9 cellular contexts compared by ENCODE assay signal in the genomic region with DNA sequence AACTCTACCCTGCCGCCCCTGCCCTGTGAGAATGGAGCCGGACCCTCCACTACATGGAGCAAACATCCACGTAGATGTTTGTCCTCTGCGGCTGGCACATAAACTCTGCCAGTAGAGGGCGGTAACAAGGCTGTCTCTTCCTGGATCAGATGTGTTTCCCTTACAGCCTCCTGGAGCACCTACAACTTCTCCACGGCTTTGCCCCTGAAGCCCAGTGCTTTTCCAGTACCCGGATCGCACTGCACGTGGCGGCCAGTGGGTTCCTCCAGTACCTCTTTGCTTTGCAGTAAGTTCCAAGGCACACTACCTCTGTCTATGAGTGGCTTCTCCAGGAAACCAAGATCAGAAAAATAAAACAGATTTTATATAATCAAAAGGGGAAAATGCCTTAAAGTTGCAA.
DNase-seq lines count a peak whose midpoint lies in the region; ATAC-seq and TF ChIP-seq lines count a peak whose summit lies in the region.
"Had no signal": no experiment of that assay in that cellular context is flagged by ENCODE, and none has a peak within 500 bp of the region (broad histone marks: within the 10 kb centered on the region; RNA-seq: fewer than 3 reads in every experiment).

No MANE protein-coding gene starts in this region.

- no peak overlapping the region for H3K9ac ChIP-seq in HCT116 (ENCODE audit: low read length)

- RAD21 ChIA-PET in HCT116 (lab: Charles Lee; ENCODE audit: low non-redundant PET in 1 of 2, low total read pairs in 2 of 2, uncharacterized antibody in 2 of 2, unreplicated experiment in 2 of 2): no interaction called here

- H3K27me3 ChIP-seq in HCT116 (ENCODE audit: insufficient read depth, low read length): no peaks in the 10 kb centered on the region
- no peaks in the 10 kb centered on the region for H3K27me3 ChIP-seq in Panc1 (ENCODE audit: control insufficient read depth, insufficient read depth, low read length)
- no peaks in the 10 kb centered on the region for H3K27me3 ChIP-seq in psoas muscle (ENCODE audit: insufficient read depth in 3 of 3, low read length in 2 of 3)

- H3K36me3 Mint-ChIP-seq in T-helper 2 cell treated with Interferon-gamma antibody and Interleukin-4, amounts not matched to agents 5 μg/mL and 100 μg/mL, for 36 hours (ENCODE audit: low read depth): no peaks in the 10 kb centered on the region
- H3K36me3 Mint-ChIP-seq: brain had no signal

- in situ Hi-C loops in Caki2 (cut with HindIII; ENCODE audit: low pct_unique_long_range_greater_than_20kb, low sequenced_read_pairs): no loop called here
- in situ Hi-C loops in Panc1 (cut with HindIII; ENCODE audit: low pct_unique_long_range_greater_than_20kb, low sequenced_read_pairs): no loop called here

- intact Hi-C loops in HCT116 (cut with micrococcal nuclease) (no loop called here), Panc1 (cut with micrococcal nuclease; ENCODE audit: unreplicated experiment) (no loop called here), psoas muscle (cut with DNase I) (no loop called here)

- H2AFZ ChIP-seq in HCT116 (ENCODE audit: low read depth, low read length, poor library complexity, severe bottlenecking): no peak overlapping the region

- H3K4me2 ChIP-seq in HCT116 (ENCODE audit: low read length): no peak overlapping the region

- H3K27ac ChIP-seq in HCT116 (ENCODE audit: low read depth, low read length): no peak overlapping the region
- H3K27ac ChIP-seq in Panc1 (ENCODE audit: low read length): no peak overlapping the region
- H3K27ac ChIP-seq in psoas muscle: no peak overlapping the region

- H3K9me3 ChIP-seq in HCT116 (ENCODE audit: control insufficient read depth in 1 of 2, insufficient read depth in 1 of 2, low read depth in 1 of 2, low read length in 2 of 2): peaks cover 4 to 8% of the 10 kb centered on the region in 2 experiments; a peak in 2 of 4 replicates
- no peaks in the 10 kb centered on the region for H3K9me3 ChIP-seq in Panc1 (ENCODE audit: control insufficient read depth, insufficient read depth, low read depth, low read length)
- H3K9me3 ChIP-seq in psoas muscle: no peaks in the 10 kb centered on the region

- BruUV-seq in HCT116 (replicated peaks; lab: Mats Ljungman, UMichigan): no TSS peak
- BruUV-seq in Panc1 (replicated peaks; lab: Mats Ljungman, UMichigan): no TSS peak

- 78 to 81% (median 79%) methylated on average over 10 of the region's 10 CpGs for WGBS in psoas muscle, 3 donors

- no peaks in the 10 kb centered on the region for H3K4me1 Mint-ChIP-seq in T-helper 2 cell treated with Interferon-gamma antibody and Interleukin-4, amounts not matched to agents 5 μg/mL and 100 μg/mL, for 36 hours (ENCODE audit: low read depth)

- no peak for TF ChIP-seq RAD21 in HCT116 (IDR thresholded peaks at IDR 0.05; ENCODE audit: low read depth)

- POLR2A ChIA-PET in HCT116 (lab: Charles Lee): no interaction called here
- POLR2A ChIA-PET in Panc1 (lab: Charles Lee): no interaction called here

- H3K36me3 ChIP-seq in HCT116 (ENCODE audit: control insufficient read depth in 1 of 2, insufficient read depth in 2 of 2, low read length in 2 of 2) (no peaks in the 10 kb centered on the region), Panc1 (ENCODE audit: control insufficient read depth, insufficient read depth, low read length) (no peaks in the 10 kb centered on the region), psoas muscle (ENCODE audit: insufficient read depth in 1 of 2, low read depth in 1 of 2) (no peaks in the 10 kb centered on the region)

- H3K9me3 Mint-ChIP-seq in T-helper 2 cell treated with Interferon-gamma antibody and Interleukin-4, amounts not matched to agents 5 μg/mL and 100 μg/mL, for 36 hours: peaks cover 26% of the 10 kb centered on the region

- H3K79me2 ChIP-seq in HCT116 (ENCODE audit: insufficient read depth, low read length): no peaks in the 10 kb centered on the region

- no peak overlapping the region for H3K27ac Mint-ChIP-seq in T-helper 2 cell treated with Interferon-gamma antibody and Interleukin-4, amounts not matched to agents 5 μg/mL and 100 μg/mL, for 36 hours
- H3K27ac Mint-ChIP-seq: brain had no signal

- no peaks in the 10 kb centered on the region for H3K9me2 ChIP-seq in HCT116 (ENCODE audit: insufficient read depth)

- H3K4me3 ChIP-seq in HCT116 (replicated peaks in 1 of 2; ENCODE audit: low read depth in 1 of 2, low read length in 2 of 2) (no peak overlapping the region), Panc1 (ENCODE audit: low read depth in 2 of 2, low read length in 2 of 2) (no peak overlapping the region), psoas muscle (no peak overlapping the region)

- H3K4me1 ChIP-seq in HCT116 (ENCODE audit: control insufficient read depth in 1 of 2, insufficient read depth in 2 of 2, low read length in 2 of 2) (no peaks in the 10 kb centered on the region), Panc1 (ENCODE audit: control insufficient read depth, insufficient read depth, low read length) (no peaks in the 10 kb centered on the region), psoas muscle (no peaks in the 10 kb centered on the region)

- CTCF ChIA-PET in HCT116 (lab: Charles Lee): no interaction called here
- CTCF ChIA-PET in Panc1 (lab: Charles Lee): no interaction called here

- DNase-seq in Caki2 (ENCODE audit: low read depth) (peak; percentile 2), HCT116 (ENCODE audit: low read depth, low spot score) (no peak), Panc1 (ENCODE audit: low read depth, low spot score) (no peak), islet precursor cell (peak; percentile 84), psoas muscle (no peak), SW 1271 (lab: John Stamatoyannopoulos, UW) (no peak)
- DNase-seq in T-helper 2 cell treated with Interferon-gamma antibody and Interleukin-4, amounts not matched to agents 5 μg/mL and 100 μg/mL, for 36 hours (ENCODE audit: low spot score): no peak

- TF ChIP-seq CTCF in HCT116 (IDR thresholded peaks at IDR 0.05 in 2 of 3, conservative IDR thresholded peaks at IDR 0.05 in 1 of 3; ENCODE audit: borderline replicate concordance in 1 of 3, insufficient read depth in 1 of 3, low read depth in 2 of 3, low read length in 2 of 3) (peak in 2 of 3 experiments; percentile 31 to 35; a peak in 3 of 6 replicates), Panc1 (IDR thresholded peaks at IDR 0.05) (peak; percentile 39), psoas muscle (IDR thresholded peaks at IDR 0.05) (no peak)

- no peaks in the 10 kb centered on the region for H3K27me3 Mint-ChIP-seq in T-helper 2 cell treated with Interferon-gamma antibody and Interleukin-4, amounts not matched to agents 5 μg/mL and 100 μg/mL, for 36 hours (ENCODE audit: low read depth)

- ATAC-seq in HCT116 (no peak), Panc1 (no peak), psoas muscle (no peak), HG03159 (IDR thresholded peaks at IDR 0.05; ENCODE audit: unreplicated experiment) (no peak)

- no peak for TF ChIP-seq POLR2A in HCT116 (IDR thresholded peaks at IDR 0.05; ENCODE audit: borderline replicate concordance, extremely low read depth, insufficient read depth, insufficient read length)

- H4K20me1 ChIP-seq in HCT116 (ENCODE audit: insufficient read depth): no peaks in the 10 kb centered on the region

- H3K4me3 Mint-ChIP-seq in T-helper 2 cell treated with Interferon-gamma antibody and Interleukin-4, amounts not matched to agents 5 μg/mL and 100 μg/mL, for 36 hours: no peak overlapping the region
- H3K4me3 Mint-ChIP-seq: brain had no signal

TF ChIP-seq in HCT116, 20 proteins besides CTCF, POLR2A, EP300 and RAD21:
- no peak for TF ChIP-seq REST (IDR thresholded peaks at IDR 0.05; ENCODE audit: low read depth)
- TF ChIP-seq FOSL1 (IDR thresholded peaks at IDR 0.05; ENCODE audit: low read depth): no peak
- no peak for TF ChIP-seq SIN3A (IDR thresholded peaks at IDR 0.05; ENCODE audit: low read depth)
- no peak for TF ChIP-seq ELF1 (IDR thresholded peaks at IDR 0.05; ENCODE audit: borderline replicate concordance, low read depth)
- no peak for TF ChIP-seq CBX3 (IDR thresholded peaks at IDR 0.05; ENCODE audit: low read depth)
- no peak for TF ChIP-seq ZNF274 (IDR thresholded peaks at IDR 0.05; ENCODE audit: low read depth, low read length)
- TF ChIP-seq POLR2AphosphoS5 (IDR thresholded peaks at IDR 0.05; ENCODE audit: low read depth, low read length): no peak
- TF ChIP-seq EZH2 (IDR thresholded peaks at IDR 0.05): no peak
- no peak for TF ChIP-seq JUND (IDR thresholded peaks at IDR 0.05)
- TF ChIP-seq, protein P1, sequence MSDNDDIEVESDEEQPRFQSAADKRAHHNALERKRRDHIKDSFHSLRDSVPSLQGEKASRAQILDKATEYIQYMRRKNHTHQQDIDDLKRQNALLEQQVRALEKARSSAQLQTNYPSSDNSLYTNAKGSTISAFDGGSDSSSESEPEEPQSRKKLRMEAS (IDR thresholded peaks at IDR 0.05): no peak

Comparison
In these comparisons a context has a peak if more than half of its experiments do, and no peak if none do; other contexts are left out.
1. DNase-seq: peak in Caki2 (single experiment) and islet precursor cell (single experiment); none in HCT116 (single experiment), Panc1 (single experiment), psoas muscle (0 of 2), T-helper 2 cell treated with Interferon-gamma antibody and Interleukin-4, amounts not matched to agents 5 μg/mL and 100 μg/mL, for 36 hours (single experiment) and SW 1271 (0 of 2).